ENCODE assay signal across 15 cellular contexts in genomic region chr16:29857133-29857760, GRCh38. TPM values are rescaled to one million over a fixed set of nuclear protein-coding genes. Genes with fewer than 3 reads are reported as not detected.
DNase-seq lines count a peak whose midpoint lies in the region; ATAC-seq, FAIRE-seq and TF ChIP-seq lines count a peak whose summit lies in the region.
"Had no signal": no experiment of that assay in that cellular context is flagged by ENCODE, and none has a peak within 500 bp of the region (broad histone marks: within the 10 kb centered on the region; RNA-seq: fewer than 3 reads in every experiment).

No MANE protein-coding gene starts in this region.

- H3K27me3 ChIP-seq in fibroblast of lung (ENCODE audit: control insufficient read depth, insufficient read depth, low read length) (no peaks in the 10 kb centered on the region), skeletal muscle satellite cell (ENCODE audit: control insufficient read depth, insufficient read depth, low read length) (no peaks in the 10 kb centered on the region), neuronal stem cell (ENCODE audit: control insufficient read depth in 3 of 3, insufficient read depth in 3 of 3, low read depth in 1 of 3, low read length in 3 of 3) (no peaks in the 10 kb centered on the region), upper lobe of left lung (no peaks in the 10 kb centered on the region)
- H3K27me3 ChIP-seq: right atrium auricular region had no signal

- no peak overlapping the region for H3K23ac ChIP-seq in neuronal stem cell (ENCODE audit: low read depth, low read length, poor library complexity)

- no CpG with 5 or more reads among the region's 7 CpGs for WGBS in neuronal stem cell (ENCODE audit: extremely low coverage in 2 of 2, insufficient read length in 2 of 2, insufficient replicate concordance in 1 of 2), 2 donors
- WGBS in upper lobe of left lung, 2 donors, result 82 to 88% methylated on average over 7 of the region's 7 CpGs

- no peak overlapping the region for H3K14ac ChIP-seq in neuronal stem cell (ENCODE audit: low read length)

- TF ChIP-seq POLR2A in upper lobe of left lung (IDR thresholded peaks at IDR 0.05), result no peak

- peaks cover 7% of the 10 kb centered on the region for H3K79me1 ChIP-seq in neuronal stem cell (ENCODE audit: low read depth, low read length)

- H2BK5ac ChIP-seq in neuronal stem cell (ENCODE audit: low read length), result no peak overlapping the region

- TF ChIP-seq CTCF in fibroblast of lung (conservative IDR thresholded peaks at IDR 0.05 in 1 of 2, IDR thresholded peaks at IDR 0.05 in 1 of 2; ENCODE audit: low read depth in 1 of 2, low read length in 2 of 2) (no peak), upper lobe of left lung (IDR thresholded peaks at IDR 0.05) (no peak)

- no peak for TF ChIP-seq EP300 in upper lobe of left lung (IDR thresholded peaks at IDR 0.05)

- H3K79me2 ChIP-seq in fibroblast of lung (ENCODE audit: control insufficient read depth, insufficient read depth, low read length), result peaks cover 9% of the 10 kb centered on the region

- H3K4me2 ChIP-seq in fibroblast of lung (ENCODE audit: extremely low read depth, insufficient read depth, low read length) (no peak overlapping the region), skeletal muscle satellite cell (ENCODE audit: low read length) (peak overlapping the region; percentile 10), neuronal stem cell (ENCODE audit: insufficient read depth, low read length, poor library complexity, severe bottlenecking) (no peak overlapping the region)

- no peak overlapping the region for H2BK120ac ChIP-seq in neuronal stem cell (ENCODE audit: low read depth, low read length)

- H2BK12ac ChIP-seq in neuronal stem cell (ENCODE audit: low read length), result no peak overlapping the region

- H3K27ac ChIP-seq in fibroblast of lung (ENCODE audit: insufficient read depth, low read length) (no peak overlapping the region), neuronal stem cell (replicated peaks; ENCODE audit: low read length) (no peak overlapping the region), upper lobe of left lung (no peak overlapping the region)
- H3K27ac ChIP-seq: right atrium auricular region had no signal

- H3K36me3 ChIP-seq in fibroblast of lung (ENCODE audit: control insufficient read depth, insufficient read depth, low read length), result peaks cover 9% of the 10 kb centered on the region
- H3K36me3 ChIP-seq in skeletal muscle satellite cell (ENCODE audit: insufficient read depth, low read length), result peaks cover 29% of the 10 kb centered on the region
- peaks cover 20 to 22% of the 10 kb centered on the region in 2 donors for H3K36me3 ChIP-seq in neuronal stem cell (replicated peaks in 1 of 2; ENCODE audit: control insufficient read depth in 2 of 2, insufficient read depth in 2 of 2, low read length in 2 of 2)
- peaks cover 11 to 31% (median 24%) of the 10 kb centered on the region in 4 donors for H3K36me3 ChIP-seq in upper lobe of left lung

- no peaks in the 10 kb centered on the region for H4K20me1 ChIP-seq in fibroblast of lung (ENCODE audit: control insufficient read depth, extremely low read depth, insufficient read depth, low read length)

- H3K4me1 ChIP-seq in fibroblast of lung (ENCODE audit: control insufficient read depth, extremely low read depth, insufficient read depth, low read length) (no peaks in the 10 kb centered on the region), skeletal muscle satellite cell (ENCODE audit: control insufficient read depth, insufficient read depth, low read length) (peaks cover 27% of the 10 kb centered on the region), neuronal stem cell (ENCODE audit: control insufficient read depth in 2 of 2, insufficient read depth in 1 of 2, low read depth in 1 of 2, low read length in 2 of 2) (peaks cover 3 to 5% of the 10 kb centered on the region in 2 donors), upper lobe of left lung (peaks cover 13 to 16% (median 14%) of the 10 kb centered on the region in 4 donors)

- DNase-seq in EL (peak; percentile 75), RCC 7860 (ENCODE audit: low spot score) (peak; percentile 67), fibroblast of lung (ENCODE audit: low read depth in 2 of 2) (peak; percentile 61 to 73), NCI-H1417 treated with DMSO at 0.1 percent for 48 hours (lab: John Stamatoyannopoulos, UW) (no peak), neuronal stem cell (ENCODE audit: low spot score) (no peak), upper lobe of left lung (no peak)
- DNase-seq: activated CD8-positive, alpha-beta memory T cell treated with anti-CD3 and anti-CD28 coated beads, Interleukin-2, amount 50 U/mL, for 4 hours; Calu3; cortex of kidney; KBM-7; NCI-H1930; SHP77 treated with DMSO at 0.1 percent for 48 hours; stimulated activated naive CD8-positive, alpha-beta T cell treated with anti-CD3 and anti-CD28 coated beads, Interleukin-15, amount 100 ng/mL, for 72 hours had no signal

- no peaks in the 10 kb centered on the region for H3K9me3 ChIP-seq in fibroblast of lung (ENCODE audit: control insufficient read depth, insufficient read depth, low read depth, low read length)
- no peaks in the 10 kb centered on the region for H3K9me3 ChIP-seq in skeletal muscle satellite cell (replicated peaks; ENCODE audit: low read length)
- no peaks in the 10 kb centered on the region for H3K9me3 ChIP-seq in neuronal stem cell (replicated peaks in 1 of 2; ENCODE audit: control insufficient read depth in 2 of 2, insufficient read depth in 1 of 2, low read depth in 1 of 2, low read length in 2 of 2)
- H3K9me3 ChIP-seq in upper lobe of left lung, result no peaks in the 10 kb centered on the region
- H3K9me3 ChIP-seq: right atrium auricular region had no signal

- no peak overlapping the region for H2BK15ac ChIP-seq in neuronal stem cell (ENCODE audit: low read length)

- H3K4me3 ChIP-seq in fibroblast of lung (replicated peaks in 1 of 4; ENCODE audit: control extremely low read depth in 1 of 4, insufficient read depth in 1 of 4, low read depth in 3 of 4, low read length in 4 of 4) (no peak overlapping the region), skeletal muscle satellite cell (ENCODE audit: low read length) (no peak overlapping the region), neuronal stem cell (ENCODE audit: low read length in 2 of 2) (no peak overlapping the region), upper lobe of left lung (no peak overlapping the region)
- H3K4me3 ChIP-seq: right atrium auricular region had no signal

- H2AFZ ChIP-seq in fibroblast of lung (ENCODE audit: low read length) (no peak overlapping the region), neuronal stem cell (ENCODE audit: low read length) (no peak overlapping the region)

- no peak overlapping the region for H3K4ac ChIP-seq in neuronal stem cell (ENCODE audit: low read length)

- H4K8ac ChIP-seq in neuronal stem cell (ENCODE audit: low read depth, low read length), result no peak overlapping the region

- no peak overlapping the region for H3K18ac ChIP-seq in neuronal stem cell (ENCODE audit: low read length)

- ATAC-seq in upper lobe of left lung (ENCODE audit: low FRiP score in 2 of 2), result no peak
- ATAC-seq: stimulated activated naive CD8-positive, alpha-beta T cell treated with anti-CD3 and anti-CD28 coated beads, Interleukin-15, amount 100 ng/mL, for 72 hours had no signal

- FAIRE-seq in RCC 7860 (lab: Jason Lieb, UNC), result peak; percentile 83

- no peak overlapping the region for H2AK5ac ChIP-seq in neuronal stem cell (ENCODE audit: low read depth, low read length)

- no peak overlapping the region for H4K91ac ChIP-seq in neuronal stem cell (ENCODE audit: low read depth, low read length, poor library complexity)

- H3K9ac ChIP-seq in fibroblast of lung (ENCODE audit: insufficient read depth, low read length) (no peak overlapping the region), skeletal muscle satellite cell (ENCODE audit: low read depth, low read length) (no peak overlapping the region), neuronal stem cell (ENCODE audit: low read depth, low read length, poor library complexity) (no peak overlapping the region)

RNA-seq across cellular contexts. Expression of gene CDIPT, which starts 5.8 kb away (rescaled TPM):
- total RNA-seq in fibroblast of lung (89.1 and 99.6 TPM in 2 replicates), upper lobe of left lung (100 to 1,000 TPM in 1 of 6 donors, 10 to 100 TPM in 5; 60.3 to 119 (median 94.4) TPM)
- polyA plus RNA-seq in fibroblast of lung, result 78.1 and 84.9 TPM in 2 replicates
- polyA plus RNA-seq in fibroblast of lung (2012), result 85.4 and 87.1 TPM in 2 replicates
- polyA minus RNA-seq in fibroblast of lung (ENCODE audit: low replicate concordance), result 154 and 202 TPM in 2 replicates
- 59.3 and 69.2 TPM in 2 replicates for total RNA-seq in skeletal muscle satellite cell (2012; rRNA removed)
- 38.7 TPM for polyA plus RNA-seq in neuronal stem cell (2013, experiment 1 of 2)
- 37.4 TPM for polyA plus RNA-seq in neuronal stem cell (2013, experiment 2 of 2)

RNA-seq across cellular contexts. Expression of gene MVP, which starts 37.0 kb away (rescaled TPM):
- 336 and 518 TPM in 2 replicates for total RNA-seq in fibroblast of lung
- 208 and 214 TPM in 2 replicates for polyA plus RNA-seq in fibroblast of lung
- polyA plus RNA-seq in fibroblast of lung (2012), result 336 and 399 TPM in 2 replicates
- polyA minus RNA-seq in fibroblast of lung (ENCODE audit: low replicate concordance), result 1,738 and 1,898 TPM in 2 replicates
- total RNA-seq in skeletal muscle satellite cell (2012; rRNA removed), result 301 and 302 TPM in 2 replicates
- polyA plus RNA-seq in neuronal stem cell (2013, experiment 1 of 2), result 6.3 TPM
- polyA plus RNA-seq in neuronal stem cell (2013, experiment 2 of 2), result 5.6 TPM
- 100 to 1,000 TPM; 260 to 411 (median 312) TPM for total RNA-seq in upper lobe of left lung

RNA-seq across cellular contexts. Expression of gene PAGR1, which starts 41.3 kb away (rescaled TPM):
- 10.7 and 12.1 TPM in 2 replicates for total RNA-seq in fibroblast of lung
- polyA plus RNA-seq in fibroblast of lung, result 10.0 and 16.2 TPM in 2 replicates
- 12.3 and 19.5 TPM in 2 replicates for polyA plus RNA-seq in fibroblast of lung (2012)
- polyA minus RNA-seq in fibroblast of lung (ENCODE audit: low replicate concordance), result 1.2 and 1.7 TPM in 2 replicates
- total RNA-seq in skeletal muscle satellite cell (2012; rRNA removed), result 18.6 and 19.8 TPM in 2 replicates
- 63.6 TPM for polyA plus RNA-seq in neuronal stem cell (2013, experiment 1 of 2)
- 61.9 TPM for polyA plus RNA-seq in neuronal stem cell (2013, experiment 2 of 2)
- 10 to 100 TPM; 22.6 to 49.5 (median 34.6) TPM for total RNA-seq in upper lobe of left lung

RNA-seq across cellular contexts. Expression of gene SEZ6L2, which starts 42.1 kb away (rescaled TPM):
- total RNA-seq in fibroblast of lung (1.8 and 2.6 TPM in 2 replicates), upper lobe of left lung (10 to 100 TPM in 3 of 6 donors, 1 to 10 TPM in 3; 4.2 to 13.5 (median 8.2) TPM)
- 0.80 and 1.2 TPM in 2 replicates for polyA plus RNA-seq in fibroblast of lung
- 2.3 and 4.0 TPM in 2 replicates for polyA plus RNA-seq in fibroblast of lung (2012)
- 0.22 and 3.2 TPM in 2 replicates for polyA minus RNA-seq in fibroblast of lung (ENCODE audit: low replicate concordance)
- 2.8 and 3.1 TPM in 2 replicates for total RNA-seq in skeletal muscle satellite cell (2012; rRNA removed)
- polyA plus RNA-seq in neuronal stem cell (2013, experiment 1 of 2), result 17.7 TPM
- polyA plus RNA-seq in neuronal stem cell (2013, experiment 2 of 2), result 16.7 TPM

RNA-seq across cellular contexts. Expression of gene ASPHD1, which starts 43.0 kb away (rescaled TPM):
- total RNA-seq in fibroblast of lung (5.4 and 5.9 TPM in 2 replicates), upper lobe of left lung (1 to 10 TPM in 4 of 6 donors, under 1 TPM in 1, not detected in 1; 0.78 to 4.2 (median 2.4) TPM)
- polyA plus RNA-seq in fibroblast of lung, result 0.77 and 1.3 TPM in 2 replicates
- polyA plus RNA-seq in fibroblast of lung (2012), result 5.2 and 10.4 TPM in 2 replicates
- polyA minus RNA-seq in fibroblast of lung (ENCODE audit: low replicate concordance), result 0.30 and 2.0 TPM in 2 replicates
- total RNA-seq in skeletal muscle satellite cell (2012; rRNA removed), result 11.4 and 11.7 TPM in 2 replicates
- 0.66 TPM for polyA plus RNA-seq in neuronal stem cell (2013, experiment 1 of 2)
- 0.44 TPM for polyA plus RNA-seq in neuronal stem cell (2013, experiment 2 of 2)

Comparison
In these comparisons a context has a peak if more than half of its experiments do, and no peak if none do; other contexts are left out.
1. DNase-seq: peak in EL (single experiment), RCC 7860 (single experiment) and fibroblast of lung (2 of 2); none in NCI-H1417 treated with DMSO at 0.1 percent for 48 hours (single experiment), neuronal stem cell (single experiment) and upper lobe of left lung (0 of 2).